Comparison of ENCODE assay signal across 21 cellular contexts in the genomic region with DNA sequence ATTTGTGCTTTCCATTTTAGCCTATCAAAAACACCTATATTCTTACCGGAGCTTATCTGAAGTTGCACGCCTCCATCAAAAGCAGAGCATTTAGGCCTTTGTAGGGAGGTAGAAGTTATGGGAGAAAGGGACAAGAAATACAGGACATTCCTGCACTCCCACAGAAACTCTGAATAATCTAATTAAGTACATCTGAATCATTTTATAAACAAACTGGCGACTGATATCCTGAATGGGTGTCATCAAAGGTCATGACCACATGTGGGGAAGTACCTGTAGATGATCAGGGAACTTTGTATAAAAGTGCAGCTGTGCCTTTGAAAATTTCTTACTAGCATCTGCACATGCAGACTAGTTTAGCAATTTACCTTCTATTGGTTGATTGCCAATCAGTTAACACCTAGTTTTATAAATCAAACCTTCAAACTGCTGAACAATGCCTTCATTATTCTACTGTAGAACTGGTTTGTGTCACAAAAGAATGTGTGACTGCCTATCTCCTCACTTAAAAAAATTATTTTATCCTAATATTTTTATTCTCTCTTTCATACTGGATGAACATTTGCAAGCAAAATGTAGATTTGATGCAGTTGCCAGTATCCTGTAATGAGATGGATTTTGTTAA. TPM values are rescaled to one million over a fixed set of nuclear protein-coding genes. Genes with fewer than 3 reads are reported as not detected.
DNase-seq lines count a peak whose midpoint lies in the region; ATAC-seq and TF ChIP-seq lines count a peak whose summit lies in the region.
"Had no signal": no experiment of that assay in that cellular context is flagged by ENCODE, and none has a peak within 500 bp of the region (broad histone marks: within the 10 kb centered on the region; RNA-seq: fewer than 3 reads in every experiment).

No MANE protein-coding gene starts in this region.

- DNase-seq in HT1080 (ENCODE audit: low read depth) (peak; percentile 64), astrocyte of the spinal cord (ENCODE audit: low read depth, low spot score) (peak; percentile 44), kidney tubule cell (ENCODE audit: low spot score) (peak; percentile 89), NCI-H1930 (lab: John Stamatoyannopoulos, UW) (no peak), hepatocyte (ENCODE audit: low spot score) (no peak), uterus (no peak)
- DNase-seq: ACHN; activated CD4-positive, alpha-beta T cell treated with anti-CD3 and anti-CD28 coated beads, Interleukin-2, amount 10 ng/mL, durations not matched to agents 24 days and 14 days; activated naive CD4-positive, alpha-beta T cell treated with Interleukin-2 at 50 U/mL for 16 hours; CD4-positive, alpha-beta T cell; erythroblast; naive thymus-derived CD8-positive, alpha-beta T cell; NCI-H526 treated with DMSO at 0.1 percent for 48 hours; psoas muscle; stimulated activated CD4-positive, alpha-beta T cell treated with anti-CD3 and anti-CD28 coated beads, Interleukin-12 subunit alpha, Interleukin-12 subunit beta, amount 100 ng/mL, for 4 hours; transverse colon had no signal

- no peaks in the 10 kb centered on the region for H3K79me2 ChIP-seq in hepatocyte

- H3K9me3 ChIP-seq in hepatocyte (ENCODE audit: low read depth) (no peaks in the 10 kb centered on the region), uterus (no peaks in the 10 kb centered on the region)
- H3K9me3 ChIP-seq: ascending aorta, psoas muscle, transverse colon had no signal

- H3K4me3 ChIP-seq in astrocyte of the spinal cord (ENCODE audit: low read depth, low read length) (no peak overlapping the region), hepatocyte (no peak overlapping the region), uterus (no peak overlapping the region)
- H3K4me3 ChIP-seq: ascending aorta, psoas muscle, transverse colon had no signal

- no peak for TF ChIP-seq CTCF in 22Rv1 (IDR thresholded peaks at IDR 0.05)
- TF ChIP-seq CTCF in astrocyte of the spinal cord (IDR thresholded peaks at IDR 0.05; ENCODE audit: low read depth, low read length) = no peak
- TF ChIP-seq CTCF in hepatocyte (IDR thresholded peaks at IDR 0.05; ENCODE audit: poor library complexity) = no peak
- TF ChIP-seq CTCF in uterus (IDR thresholded peaks at IDR 0.05) = no peak

- H3K36me3 ChIP-seq in hepatocyte (replicated peaks; ENCODE audit: insufficient read depth, low read depth) = no peaks in the 10 kb centered on the region
- no peaks in the 10 kb centered on the region for H3K36me3 ChIP-seq in uterus
- H3K36me3 ChIP-seq: ascending aorta, transverse colon had no signal

- no peak overlapping the region for H3K4me2 ChIP-seq in hepatocyte

- TF ChIP-seq POLR2A in uterus (IDR thresholded peaks at IDR 0.05) = no peak

- intact Hi-C loops in uterus (cut with DNase I; ENCODE audit: low total_unique reads) = no loop called here

- H4K20me1 ChIP-seq in hepatocyte (ENCODE audit: insufficient read depth, poor library complexity, severe bottlenecking) = no peaks in the 10 kb centered on the region

- H3K27me3 ChIP-seq in hepatocyte (no peaks in the 10 kb centered on the region), uterus (no peaks in the 10 kb centered on the region)
- H3K27me3 ChIP-seq: ascending aorta, transverse colon had no signal

- no peaks in the 10 kb centered on the region for H3K9me2 ChIP-seq in hepatocyte (replicated peaks; ENCODE audit: insufficient read depth)

- 76% methylated on average over 3 of the region's 3 CpGs for WGBS in hepatocyte (ENCODE audit: low lambda C conversion rate, missing lambda C conversion rate)

- no peak for ATAC-seq in GM18907 (IDR thresholded peaks at IDR 0.05; ENCODE audit: unreplicated experiment)
- ATAC-seq: naive thymus-derived CD8-positive, alpha-beta T cell; psoas muscle; stimulated activated memory B cell treated with anti-CD40 and anti-IgM and Interleukin-4, amounts not matched to agents 10 μg/mL and 1 μg/mL and 100 μg/mL, for 72 hours had no signal

- H3K27ac ChIP-seq in 22Rv1 = peak overlapping the region; percentile 33
- H3K27ac ChIP-seq in hepatocyte = no peak overlapping the region
- H3K27ac ChIP-seq in uterus = no peak overlapping the region
- H3K27ac ChIP-seq: ascending aorta, psoas muscle, transverse colon had no signal

- no peak overlapping the region for H2AFZ ChIP-seq in hepatocyte

- no peaks in the 10 kb centered on the region for H3K4me1 ChIP-seq in hepatocyte (ENCODE audit: insufficient read depth)
- no peaks in the 10 kb centered on the region for H3K4me1 ChIP-seq in uterus
- H3K4me1 ChIP-seq: ascending aorta, psoas muscle, transverse colon had no signal

- in situ Hi-C loops in astrocyte of the spinal cord (cut with HindIII; ENCODE audit: low sequenced_read_pairs) = no loop called here

RNA-seq across cellular contexts. Expression of a gene that starts 17.1 kb away (rescaled TPM):
- not detected in 2 replicates for total RNA-seq in HT1080 (2014; rRNA removed; shearing (Covaris generic))
- 0.01 TPM in 1 of 2 replicates, not detected in the other for polyA plus RNA-seq in HT1080 (2015; cell fraction: cytosol; rRNA removed)
- polyA plus RNA-seq in HT1080 (2015; cell fraction: nucleus; rRNA removed) = not detected in 2 replicates
- total RNA-seq in hepatocyte (0.88 and 1.1 TPM in 2 replicates), uterus (10 to 100 TPM in 3 of 4 donors, 1 to 10 TPM in 1; 5.8 to 57.4 (median 22.9) TPM)
- not detected in 2 replicates for polyA plus RNA-seq in hepatocyte
- total RNA-seq: CD4-positive, alpha-beta T cell; lung microvascular endothelial cell; naive thymus-derived CD8-positive, alpha-beta T cell had no signal
- polyA plus RNA-seq: naive thymus-derived CD8-positive, alpha-beta T cell had no signal

Comparison
In these comparisons a context has a peak if more than half of its experiments do, and no peak if none do; other contexts are left out.
1. DNase-seq: peak in HT1080 (single experiment), astrocyte of the spinal cord (single experiment) and kidney tubule cell (single experiment); none in NCI-H1930 (0 of 2), hepatocyte (single experiment) and uterus (0 of 2).